ENCODE assay signal across 1 cellular context in the genomic region with DNA sequence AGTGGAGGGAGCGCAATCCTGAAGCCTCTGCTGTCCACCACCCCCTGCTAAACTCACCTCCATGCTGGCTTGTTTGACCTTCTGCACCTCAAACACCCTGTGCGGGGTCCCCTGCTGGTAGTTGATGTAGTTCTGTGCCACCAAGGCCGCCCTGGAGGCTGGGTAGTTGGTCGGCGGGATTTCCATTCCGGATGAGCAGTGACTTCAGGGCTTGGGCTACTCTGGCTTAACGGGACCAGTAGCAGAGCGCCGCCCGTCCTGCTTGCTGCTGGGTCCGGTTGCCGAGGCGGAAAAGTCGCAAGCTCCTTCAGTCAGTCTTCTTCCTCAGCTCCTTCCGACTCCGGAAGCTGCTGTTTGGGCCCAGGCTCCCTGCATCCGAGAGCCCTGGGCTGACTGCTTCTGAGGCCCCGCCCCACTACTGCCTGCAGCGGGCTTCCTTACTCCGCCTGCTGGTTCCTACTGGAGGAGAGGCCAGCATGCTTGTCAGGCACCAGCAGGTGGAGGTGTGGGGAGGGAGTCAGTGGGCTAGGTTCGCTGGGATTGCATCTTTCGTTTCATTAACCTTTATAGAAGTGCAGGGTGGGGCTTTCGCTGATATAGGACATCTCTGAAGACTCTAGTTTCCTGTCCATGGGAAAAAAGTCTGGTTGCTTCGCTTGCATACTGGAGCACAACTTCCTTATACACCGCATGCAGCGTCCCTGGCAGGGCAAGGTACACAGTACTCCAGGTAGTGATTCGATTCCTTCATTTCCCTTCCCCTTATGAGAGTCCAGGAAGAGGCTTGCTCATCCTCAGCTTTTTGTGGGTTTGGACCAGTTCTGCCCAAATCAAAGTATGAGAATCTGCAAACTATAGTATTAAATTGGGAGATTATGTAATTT.
A peak's percentile ranks its signal among the peaks of the same experiment; 100 is the strongest.
TF ChIP-seq lines count a peak whose summit lies in the region.

A gene with protein sequence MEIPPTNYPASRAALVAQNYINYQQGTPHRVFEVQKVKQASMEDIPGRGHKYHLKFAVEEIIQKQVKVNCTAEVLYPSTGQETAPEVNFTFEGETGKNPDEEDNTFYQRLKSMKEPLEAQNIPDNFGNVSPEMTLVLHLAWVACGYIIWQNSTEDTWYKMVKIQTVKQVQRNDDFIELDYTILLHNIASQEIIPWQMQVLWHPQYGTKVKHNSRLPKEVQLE (minus strand): TSS at position 356 of the 884 bp plus-strand sequence. CDS start 170 bp downstream, at position 186.

TF ChIP-seq in HEK293, 187 proteins besides CTCF, POLR2A, EP300 and RAD21 (continued from another document and continues in another):
- TF ChIP-seq, protein P1, sequence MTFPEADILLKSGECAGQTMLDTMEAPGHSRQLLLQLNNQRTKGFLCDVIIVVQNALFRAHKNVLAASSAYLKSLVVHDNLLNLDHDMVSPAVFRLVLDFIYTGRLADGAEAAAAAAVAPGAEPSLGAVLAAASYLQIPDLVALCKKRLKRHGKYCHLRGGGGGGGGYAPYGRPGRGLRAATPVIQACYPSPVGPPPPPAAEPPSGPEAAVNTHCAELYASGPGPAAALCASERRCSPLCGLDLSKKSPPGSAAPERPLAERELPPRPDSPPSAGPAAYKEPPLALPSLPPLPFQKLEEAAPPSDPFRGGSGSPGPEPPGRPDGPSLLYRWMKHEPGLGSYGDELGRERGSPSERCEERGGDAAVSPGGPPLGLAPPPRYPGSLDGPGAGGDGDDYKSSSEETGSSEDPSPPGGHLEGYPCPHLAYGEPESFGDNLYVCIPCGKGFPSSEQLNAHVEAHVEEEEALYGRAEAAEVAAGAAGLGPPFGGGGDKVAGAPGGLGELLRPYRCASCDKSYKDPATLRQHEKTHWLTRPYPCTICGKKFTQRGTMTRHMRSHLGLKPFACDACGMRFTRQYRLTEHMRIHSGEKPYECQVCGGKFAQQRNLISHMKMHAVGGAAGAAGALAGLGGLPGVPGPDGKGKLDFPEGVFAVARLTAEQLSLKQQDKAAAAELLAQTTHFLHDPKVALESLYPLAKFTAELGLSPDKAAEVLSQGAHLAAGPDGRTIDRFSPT (tag by site-specific recombination; IDR thresholded peaks at IDR 0.05), result 0 out of 2 replicates have a peak, but pooled peaks have one; percentile 4
- TF ChIP-seq ZNF555 (tag by site-specific recombination; conservative IDR thresholded peaks at IDR 0.05), result no peak
- TF ChIP-seq ZNF404 (tag by site-specific recombination; IDR thresholded peaks at IDR 0.05), result no peak
- peak; percentile 33; the same call in 1 of the 2 replicates for TF ChIP-seq KLF9 (tag by site-specific recombination; IDR thresholded peaks at IDR 0.05; ENCODE audit: low read depth)
- TF ChIP-seq, protein P2, sequence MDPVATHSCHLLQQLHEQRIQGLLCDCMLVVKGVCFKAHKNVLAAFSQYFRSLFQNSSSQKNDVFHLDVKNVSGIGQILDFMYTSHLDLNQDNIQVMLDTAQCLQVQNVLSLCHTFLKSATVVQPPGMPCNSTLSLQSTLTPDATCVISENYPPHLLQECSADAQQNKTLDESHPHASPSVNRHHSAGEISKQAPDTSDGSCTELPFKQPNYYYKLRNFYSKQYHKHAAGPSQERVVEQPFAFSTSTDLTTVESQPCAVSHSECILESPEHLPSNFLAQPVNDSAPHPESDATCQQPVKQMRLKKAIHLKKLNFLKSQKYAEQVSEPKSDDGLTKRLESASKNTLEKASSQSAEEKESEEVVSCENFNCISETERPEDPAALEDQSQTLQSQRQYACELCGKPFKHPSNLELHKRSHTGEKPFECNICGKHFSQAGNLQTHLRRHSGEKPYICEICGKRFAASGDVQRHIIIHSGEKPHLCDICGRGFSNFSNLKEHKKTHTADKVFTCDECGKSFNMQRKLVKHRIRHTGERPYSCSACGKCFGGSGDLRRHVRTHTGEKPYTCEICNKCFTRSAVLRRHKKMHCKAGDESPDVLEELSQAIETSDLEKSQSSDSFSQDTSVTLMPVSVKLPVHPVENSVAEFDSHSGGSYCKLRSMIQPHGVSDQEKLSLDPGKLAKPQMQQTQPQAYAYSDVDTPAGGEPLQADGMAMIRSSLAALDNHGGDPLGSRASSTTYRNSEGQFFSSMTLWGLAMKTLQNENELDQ (tag by site-specific recombination; IDR thresholded peaks at IDR 0.05; ENCODE audit: low read depth), result no peak
- TF ChIP-seq ZNF292 (tag by site-specific recombination; IDR thresholded peaks at IDR 0.05; ENCODE audit: borderline replicate concordance, low read depth), result no peak
- TF ChIP-seq, protein P3, sequence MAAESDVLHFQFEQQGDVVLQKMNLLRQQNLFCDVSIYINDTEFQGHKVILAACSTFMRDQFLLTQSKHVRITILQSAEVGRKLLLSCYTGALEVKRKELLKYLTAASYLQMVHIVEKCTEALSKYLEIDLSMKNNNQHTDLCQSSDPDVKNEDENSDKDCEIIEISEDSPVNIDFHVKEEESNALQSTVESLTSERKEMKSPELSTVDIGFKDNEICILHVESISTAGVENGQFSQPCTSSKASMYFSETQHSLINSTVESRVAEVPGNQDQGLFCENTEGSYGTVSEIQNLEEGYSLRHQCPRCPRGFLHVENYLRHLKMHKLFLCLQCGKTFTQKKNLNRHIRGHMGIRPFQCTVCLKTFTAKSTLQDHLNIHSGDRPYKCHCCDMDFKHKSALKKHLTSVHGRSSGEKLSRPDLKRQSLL (tag by site-specific recombination; IDR thresholded peaks at IDR 0.05), result no peak
- TF ChIP-seq KLF1 (tag by site-specific recombination; IDR thresholded peaks at IDR 0.05), result no peak
- TF ChIP-seq ZNF768 (tag by site-specific recombination; IDR thresholded peaks at IDR 0.05), result no peak
- TF ChIP-seq, protein P4, sequence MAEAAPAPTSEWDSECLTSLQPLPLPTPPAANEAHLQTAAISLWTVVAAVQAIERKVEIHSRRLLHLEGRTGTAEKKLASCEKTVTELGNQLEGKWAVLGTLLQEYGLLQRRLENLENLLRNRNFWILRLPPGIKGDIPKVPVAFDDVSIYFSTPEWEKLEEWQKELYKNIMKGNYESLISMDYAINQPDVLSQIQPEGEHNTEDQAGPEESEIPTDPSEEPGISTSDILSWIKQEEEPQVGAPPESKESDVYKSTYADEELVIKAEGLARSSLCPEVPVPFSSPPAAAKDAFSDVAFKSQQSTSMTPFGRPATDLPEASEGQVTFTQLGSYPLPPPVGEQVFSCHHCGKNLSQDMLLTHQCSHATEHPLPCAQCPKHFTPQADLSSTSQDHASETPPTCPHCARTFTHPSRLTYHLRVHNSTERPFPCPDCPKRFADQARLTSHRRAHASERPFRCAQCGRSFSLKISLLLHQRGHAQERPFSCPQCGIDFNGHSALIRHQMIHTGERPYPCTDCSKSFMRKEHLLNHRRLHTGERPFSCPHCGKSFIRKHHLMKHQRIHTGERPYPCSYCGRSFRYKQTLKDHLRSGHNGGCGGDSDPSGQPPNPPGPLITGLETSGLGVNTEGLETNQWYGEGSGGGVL (tag by site-specific recombination; IDR thresholded peaks at IDR 0.05), result no peak
- TF ChIP-seq ZNF48 (tag by site-specific recombination; IDR thresholded peaks at IDR 0.05), result no peak
- TF ChIP-seq ZEB2 (tag by site-specific recombination; IDR thresholded peaks at IDR 0.05), result peak; percentile 38; the same call in 1 of the 2 replicates
- TF ChIP-seq ZNF449 (tag by site-specific recombination; IDR thresholded peaks at IDR 0.05), result no peak
- TF ChIP-seq BCL11A (tag by site-specific recombination; IDR thresholded peaks at IDR 0.05; ENCODE audit: low read depth), result no peak
- TF ChIP-seq ZNF23 (tag by site-specific recombination; IDR thresholded peaks at IDR 0.05; ENCODE audit: borderline replicate concordance), result no peak
- TF ChIP-seq ZNF266 (tag by site-specific recombination; IDR thresholded peaks at IDR 0.05; ENCODE audit: low read depth), result no peak
- no peak for TF ChIP-seq ZNF664 (tag by site-specific recombination; IDR thresholded peaks at IDR 0.05)
- TF ChIP-seq ZNF747 (tag by site-specific recombination; IDR thresholded peaks at IDR 0.05), result no peak
- TF ChIP-seq ZFP37 (tag by site-specific recombination; IDR thresholded peaks at IDR 0.05), result 0 out of 2 replicates have a peak, but pooled peaks have one; percentile 36
- TF ChIP-seq ZNF121 (tag by site-specific recombination; IDR thresholded peaks at IDR 0.05), result no peak
- TF ChIP-seq PRDM1 (tag by site-specific recombination; IDR thresholded peaks at IDR 0.05), result 0 out of 2 replicates have a peak, but pooled peaks have one; percentile 2
- no peak; the same call in none of the 2 replicates for TF ChIP-seq ZNF335 (tag by site-specific recombination; conservative IDR thresholded peaks at IDR 0.05)
- no peak for TF ChIP-seq ZNF610 (tag by site-specific recombination; IDR thresholded peaks at IDR 0.05; ENCODE audit: borderline replicate concordance)
- no peak for TF ChIP-seq ZNF214 (tag by site-specific recombination; IDR thresholded peaks at IDR 0.05; ENCODE audit: borderline replicate concordance)
- no peak for TF ChIP-seq ZNF391 (tag by site-specific recombination; IDR thresholded peaks at IDR 0.05; ENCODE audit: borderline replicate concordance, low read depth)
- TF ChIP-seq SP7 (tag by site-specific recombination; IDR thresholded peaks at IDR 0.05), result 0 out of 2 replicates have a peak, but pooled peaks have one; percentile 18
- no peak for TF ChIP-seq ZNF677 (tag by site-specific recombination; IDR thresholded peaks at IDR 0.05)
- no peak for TF ChIP-seq ZNF707 (tag by site-specific recombination; IDR thresholded peaks at IDR 0.05)
- TF ChIP-seq ZNF362 (tag by site-specific recombination; IDR thresholded peaks at IDR 0.05), result no peak
- TF ChIP-seq IKZF3 (tag by site-specific recombination; IDR thresholded peaks at IDR 0.05), result peak; percentile 34; the same call in 1 of the 2 replicates
- TF ChIP-seq ZNF837 (tag by site-specific recombination; IDR thresholded peaks at IDR 0.05), result no peak
- TF ChIP-seq AEBP2 (tag by site-specific recombination; IDR thresholded peaks at IDR 0.05; ENCODE audit: borderline replicate concordance), result no peak
- no peak for TF ChIP-seq WT1 (tag by site-specific recombination; IDR thresholded peaks at IDR 0.05)
- TF ChIP-seq, protein P5, sequence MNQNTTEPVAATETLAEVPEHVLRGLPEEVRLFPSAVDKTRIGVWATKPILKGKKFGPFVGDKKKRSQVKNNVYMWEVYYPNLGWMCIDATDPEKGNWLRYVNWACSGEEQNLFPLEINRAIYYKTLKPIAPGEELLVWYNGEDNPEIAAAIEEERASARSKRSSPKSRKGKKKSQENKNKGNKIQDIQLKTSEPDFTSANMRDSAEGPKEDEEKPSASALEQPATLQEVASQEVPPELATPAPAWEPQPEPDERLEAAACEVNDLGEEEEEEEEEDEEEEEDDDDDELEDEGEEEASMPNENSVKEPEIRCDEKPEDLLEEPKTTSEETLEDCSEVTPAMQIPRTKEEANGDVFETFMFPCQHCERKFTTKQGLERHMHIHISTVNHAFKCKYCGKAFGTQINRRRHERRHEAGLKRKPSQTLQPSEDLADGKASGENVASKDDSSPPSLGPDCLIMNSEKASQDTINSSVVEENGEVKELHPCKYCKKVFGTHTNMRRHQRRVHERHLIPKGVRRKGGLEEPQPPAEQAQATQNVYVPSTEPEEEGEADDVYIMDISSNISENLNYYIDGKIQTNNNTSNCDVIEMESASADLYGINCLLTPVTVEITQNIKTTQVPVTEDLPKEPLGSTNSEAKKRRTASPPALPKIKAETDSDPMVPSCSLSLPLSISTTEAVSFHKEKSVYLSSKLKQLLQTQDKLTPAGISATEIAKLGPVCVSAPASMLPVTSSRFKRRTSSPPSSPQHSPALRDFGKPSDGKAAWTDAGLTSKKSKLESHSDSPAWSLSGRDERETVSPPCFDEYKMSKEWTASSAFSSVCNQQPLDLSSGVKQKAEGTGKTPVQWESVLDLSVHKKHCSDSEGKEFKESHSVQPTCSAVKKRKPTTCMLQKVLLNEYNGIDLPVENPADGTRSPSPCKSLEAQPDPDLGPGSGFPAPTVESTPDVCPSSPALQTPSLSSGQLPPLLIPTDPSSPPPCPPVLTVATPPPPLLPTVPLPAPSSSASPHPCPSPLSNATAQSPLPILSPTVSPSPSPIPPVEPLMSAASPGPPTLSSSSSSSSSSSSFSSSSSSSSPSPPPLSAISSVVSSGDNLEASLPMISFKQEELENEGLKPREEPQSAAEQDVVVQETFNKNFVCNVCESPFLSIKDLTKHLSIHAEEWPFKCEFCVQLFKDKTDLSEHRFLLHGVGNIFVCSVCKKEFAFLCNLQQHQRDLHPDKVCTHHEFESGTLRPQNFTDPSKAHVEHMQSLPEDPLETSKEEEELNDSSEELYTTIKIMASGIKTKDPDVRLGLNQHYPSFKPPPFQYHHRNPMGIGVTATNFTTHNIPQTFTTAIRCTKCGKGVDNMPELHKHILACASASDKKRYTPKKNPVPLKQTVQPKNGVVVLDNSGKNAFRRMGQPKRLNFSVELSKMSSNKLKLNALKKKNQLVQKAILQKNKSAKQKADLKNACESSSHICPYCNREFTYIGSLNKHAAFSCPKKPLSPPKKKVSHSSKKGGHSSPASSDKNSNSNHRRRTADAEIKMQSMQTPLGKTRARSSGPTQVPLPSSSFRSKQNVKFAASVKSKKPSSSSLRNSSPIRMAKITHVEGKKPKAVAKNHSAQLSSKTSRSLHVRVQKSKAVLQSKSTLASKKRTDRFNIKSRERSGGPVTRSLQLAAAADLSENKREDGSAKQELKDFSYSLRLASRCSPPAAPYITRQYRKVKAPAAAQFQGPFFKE (tag by site-specific recombination; IDR thresholded peaks at IDR 0.05; ENCODE audit: borderline replicate concordance), result no peak
- TF ChIP-seq ZNF138 (tag by site-specific recombination; IDR thresholded peaks at IDR 0.05; ENCODE audit: borderline replicate concordance), result no peak
- peak; percentile 45 for TF ChIP-seq SP2 (tag by site-specific recombination; IDR thresholded peaks at IDR 0.05)
- no peak for TF ChIP-seq ZNF223 (tag by site-specific recombination; IDR thresholded peaks at IDR 0.05)
